ENCODE assay signal across 9 cellular contexts in the genomic region with DNA sequence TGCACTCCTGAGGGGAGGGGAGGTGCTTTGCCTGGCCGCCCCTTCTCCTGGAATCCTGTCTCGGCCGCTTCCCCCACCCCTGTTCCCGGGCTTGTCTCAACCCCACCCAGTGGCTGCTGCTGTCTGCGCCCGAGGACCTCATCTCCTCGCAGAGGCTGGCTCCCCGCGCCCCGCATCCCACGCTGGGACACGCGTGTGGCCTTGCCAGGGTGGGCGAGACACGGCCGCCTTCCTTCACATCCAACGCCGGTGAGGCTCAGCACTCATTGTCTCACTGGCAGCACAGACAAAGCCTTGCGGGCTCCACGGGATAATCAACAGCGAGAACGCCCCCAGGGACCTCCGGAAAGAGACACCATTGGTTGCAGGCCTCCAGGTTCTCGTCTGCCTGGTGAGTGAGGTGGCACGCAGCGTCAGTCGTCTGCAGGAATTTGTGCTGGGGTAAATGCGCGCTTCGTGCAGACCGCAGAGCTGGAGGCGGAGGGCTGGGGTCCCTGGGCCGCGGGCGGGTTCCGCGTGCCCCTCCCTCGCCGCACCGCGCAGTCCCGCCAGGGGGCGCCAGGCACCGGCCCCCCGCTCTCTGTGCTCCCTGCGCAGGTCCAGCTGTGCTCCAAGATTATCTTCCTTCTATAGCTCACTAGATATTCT. TPM values are rescaled to one million over a fixed set of nuclear protein-coding genes. Genes with fewer than 3 reads are reported as not detected.
DNase-seq lines count a peak whose midpoint lies in the region; ATAC-seq, FAIRE-seq and TF ChIP-seq lines count a peak whose summit lies in the region.
"Had no signal": no experiment of that assay in that cellular context is flagged by ENCODE, and none has a peak within 500 bp of the region (broad histone marks: within the 10 kb centered on the region; RNA-seq: fewer than 3 reads in every experiment).

No MANE protein-coding gene starts in this region.

- H3K9me3 ChIP-seq in BE2C (no peaks in the 10 kb centered on the region), HUES64 (ENCODE audit: insufficient read depth, low read depth, low read length) (no peaks in the 10 kb centered on the region), astrocyte (ENCODE audit: insufficient read depth, low read depth, low read length) (no peaks in the 10 kb centered on the region), upper lobe of left lung (no peaks in the 10 kb centered on the region)

- TF ChIP-seq CTCF in BE2C (IDR thresholded peaks at IDR 0.05; ENCODE audit: low read depth, low read length) (peak; percentile 64), astrocyte (IDR thresholded peaks at IDR 0.05; ENCODE audit: insufficient read depth, low read depth, low read length) (peak; percentile 53), upper lobe of left lung (IDR thresholded peaks at IDR 0.05) (peak; percentile 38 to 61 (median 50))

- H3K9ac ChIP-seq in HUES64 (ENCODE audit: low read depth, low read length) (peak overlapping the region; percentile 65), astrocyte (ENCODE audit: low read length) (peak overlapping the region; percentile 50)

- H2AFZ ChIP-seq in astrocyte (ENCODE audit: low read depth, low read length), result peak overlapping the region; percentile 86

- peak; percentile 42 to 65 for ATAC-seq in upper lobe of left lung (ENCODE audit: low FRiP score in 2 of 2)
- no peak for ATAC-seq in GM19455 (IDR thresholded peaks at IDR 0.05; ENCODE audit: unreplicated experiment)
- ATAC-seq in GM19395 (IDR thresholded peaks at IDR 0.05; ENCODE audit: unreplicated experiment), result no peak

- peaks cover 14% of the 10 kb centered on the region for H3K27me3 ChIP-seq in BE2C
- peaks cover 3% of the 10 kb centered on the region for H3K27me3 ChIP-seq in HUES64 (ENCODE audit: insufficient read depth, low read length)
- peaks cover 4% of the 10 kb centered on the region for H3K27me3 ChIP-seq in astrocyte (ENCODE audit: insufficient read depth, low read length)
- H3K27me3 ChIP-seq in upper lobe of left lung, result peaks cover 0 to 8% (median under 1%) of the 10 kb centered on the region in 4 donors

- FAIRE-seq in astrocyte (lab: Jason Lieb, UNC), result no peak
- FAIRE-seq: endometrium had no signal

- no peaks in the 10 kb centered on the region for H3K36me3 Mint-ChIP-seq in astrocyte (ENCODE audit: low read depth, unreplicated experiment)

- peaks cover 5% of the 10 kb centered on the region for H3K4me1 Mint-ChIP-seq in astrocyte (ENCODE audit: low read depth, unreplicated experiment)

- no peak for TF ChIP-seq EP300 in upper lobe of left lung (IDR thresholded peaks at IDR 0.05)

- H3K4me1 ChIP-seq in BE2C, result no peaks in the 10 kb centered on the region
- H3K4me1 ChIP-seq in HUES64 (ENCODE audit: insufficient read depth, low read length), result peaks cover 12% of the 10 kb centered on the region
- H3K4me1 ChIP-seq in astrocyte (ENCODE audit: insufficient read depth, low read length), result peaks cover 3% of the 10 kb centered on the region
- peaks cover 0 to 5% (median 4%) of the 10 kb centered on the region in 4 donors for H3K4me1 ChIP-seq in upper lobe of left lung

- peaks cover 34% of the 10 kb centered on the region for H3K27me3 Mint-ChIP-seq in astrocyte (ENCODE audit: low read depth, unreplicated experiment)

- TF ChIP-seq POLR2A in upper lobe of left lung (IDR thresholded peaks at IDR 0.05), result no peak

- H3K4me3 ChIP-seq in BE2C (ENCODE audit: low read depth, low read length) (peak overlapping the region; percentile 26), HUES64 (ENCODE audit: low read length) (peak overlapping the region; percentile 49), astrocyte (ENCODE audit: insufficient read depth, low read depth, low read length) (peak overlapping the region; percentile 54), upper lobe of left lung (no peak overlapping the region)

- no peaks in the 10 kb centered on the region for H3K79me2 ChIP-seq in astrocyte (ENCODE audit: insufficient read depth, low read length)

- peak overlapping the region; percentile 62 for H3K4me3 Mint-ChIP-seq in astrocyte (ENCODE audit: unreplicated experiment)

- peak overlapping the region; percentile 87 for H3K4me2 ChIP-seq in astrocyte (ENCODE audit: low read length)

- H3K27ac ChIP-seq in HUES64 (ENCODE audit: low read depth, low read length) (0 out of 2 replicates have a peak overlapping the region, but pooled peaks have one; percentile 11), astrocyte (ENCODE audit: low read depth, low read length) (no peak overlapping the region), upper lobe of left lung (no peak overlapping the region)

- H3K9me3 Mint-ChIP-seq in astrocyte (ENCODE audit: unreplicated experiment), result no peaks in the 10 kb centered on the region

- no peak overlapping the region for H3K27ac Mint-ChIP-seq in astrocyte (ENCODE audit: unreplicated experiment)

- H4K20me1 ChIP-seq in astrocyte (ENCODE audit: insufficient read depth, low read length), result no peaks in the 10 kb centered on the region

- WGBS in HUES64, result 3% methylated on average over 45 of the region's 46 CpGs
- WGBS in upper lobe of left lung, 2 donors, result 17 to 24% methylated on average over 38 to 39 of the region's 46 CpGs

- H3K36me3 ChIP-seq in BE2C (no peaks in the 10 kb centered on the region), HUES64 (ENCODE audit: insufficient read depth, low read length) (no peaks in the 10 kb centered on the region), astrocyte (ENCODE audit: insufficient read depth, low read length) (no peaks in the 10 kb centered on the region), upper lobe of left lung (no peaks in the 10 kb centered on the region)

- peak; percentile 66 for DNase-seq in BE2C
- peak; percentile 37 for DNase-seq in astrocyte (ENCODE audit: low read depth)
- DNase-seq in islet precursor cell, result peak; percentile 96
- peak in 1 of 2 donors; percentile 86 for DNase-seq in upper lobe of left lung
- DNase-seq in HuH-7.5 (ENCODE audit: low spot score), result no peak

RNA-seq across cellular contexts. Expression of gene CCDC177, which starts 26.8 kb away (rescaled TPM):
- 0.36 TPM for polyA plus RNA-seq in BE2C (2012; ENCODE audit: insufficient read depth, insufficient read length, low read depth)
- 0.95 TPM for polyA plus RNA-seq in HUES64 (2013, experiment 1 of 2)
- polyA plus RNA-seq in HUES64 (2013, experiment 2 of 2), result 1.0 TPM
- total RNA-seq in astrocyte (not detected in 2 replicates), upper lobe of left lung (not detected)

Comparison
In these comparisons a context has a peak if more than half of its experiments do, and no peak if none do; other contexts are left out.
1. H3K4me3 ChIP-seq: peak in BE2C (single experiment), HUES64 (single experiment) and astrocyte (single experiment); none in upper lobe of left lung (0 of 4).
2. ATAC-seq: peak in upper lobe of left lung (2 of 2); none in GM19455 (single experiment) and GM19395 (single experiment).
3. Peak in every context shown above with its lines, with median percentiles within 50 percentile points of each other: CTCF ChIP-seq.